In genomic region chr11:109298865-109299264, GRCh38 we compare ENCODE assay signal across 25 cellular contexts.
DNase-seq lines count a peak whose midpoint lies in the region; ATAC-seq, FAIRE-seq and TF ChIP-seq lines count a peak whose summit lies in the region.
"Had no signal": no experiment of that assay in that cellular context is flagged by ENCODE, and none has a peak within 500 bp of the region (broad histone marks: within the 10 kb centered on the region; RNA-seq: fewer than 3 reads in every experiment).

No MANE protein-coding gene starts in this region.

- no peaks in the 10 kb centered on the region for H3K27me3 ChIP-seq in A673 (replicated peaks; ENCODE audit: insufficient read depth, low read depth, low read length, poor library complexity)
- H3K27me3 ChIP-seq in astrocyte (ENCODE audit: insufficient read depth, low read length) = no peaks in the 10 kb centered on the region
- H3K27me3 ChIP-seq: SJCRH30 had no signal

- H3K27ac ChIP-seq in A673 (ENCODE audit: low read depth, low read length, poor library complexity, severe bottlenecking) (no peak overlapping the region), astrocyte (ENCODE audit: low read depth, low read length) (no peak overlapping the region)
- H3K27ac ChIP-seq: SJCRH30 had no signal

- CTCF ChIA-PET in A673 (lab: Charles Lee) = no interaction called here

- no peak overlapping the region for H3K4me3 Mint-ChIP-seq in astrocyte (ENCODE audit: unreplicated experiment)
- H3K4me3 Mint-ChIP-seq: B cell; CD4-positive, alpha-beta T cell had no signal

- no peaks in the 10 kb centered on the region for H3K9me3 ChIP-seq in A673 (ENCODE audit: low read depth, low read length, poor library complexity, severe bottlenecking)
- H3K9me3 ChIP-seq in astrocyte (ENCODE audit: insufficient read depth, low read depth, low read length) = no peaks in the 10 kb centered on the region
- H3K9me3 ChIP-seq: SJCRH30 had no signal

- ATAC-seq in GM19397 (IDR thresholded peaks at IDR 0.05; ENCODE audit: unreplicated experiment) = no peak
- no peak for ATAC-seq in HG02642 (IDR thresholded peaks at IDR 0.05; ENCODE audit: poor library complexity, unreplicated experiment)
- ATAC-seq in HG03159 (IDR thresholded peaks at IDR 0.05; ENCODE audit: unreplicated experiment) = no peak
- ATAC-seq: K562, PC-3 had no signal

- 28 to 48% methylated on average over 2 of the region's 2 CpGs for WGBS in lower leg skin, 2 donors

- no peak overlapping the region for H2AFZ ChIP-seq in astrocyte (ENCODE audit: low read depth, low read length)

- H3K27me3 Mint-ChIP-seq in astrocyte (ENCODE audit: low read depth, unreplicated experiment) = no peaks in the 10 kb centered on the region
- H3K27me3 Mint-ChIP-seq: B cell; CD4-positive, alpha-beta T cell had no signal

- no peak overlapping the region for H3K27ac Mint-ChIP-seq in astrocyte (ENCODE audit: unreplicated experiment)
- H3K27ac Mint-ChIP-seq: B cell; CD4-positive, alpha-beta T cell had no signal

- FAIRE-seq in astrocyte (lab: Jason Lieb, UNC) = no peak
- FAIRE-seq: A204.1, G401.6, GM12891, GM18507, H54, K562 had no signal

- H4K20me1 ChIP-seq in astrocyte (ENCODE audit: insufficient read depth, low read length) = no peaks in the 10 kb centered on the region

- no TSS peak for BruUV-seq in A673 (replicated peaks; lab: Mats Ljungman, UMichigan)

- H3K36me3 Mint-ChIP-seq in astrocyte (ENCODE audit: low read depth, unreplicated experiment) = no peaks in the 10 kb centered on the region

- H3K9me3 Mint-ChIP-seq in astrocyte (ENCODE audit: unreplicated experiment) = no peaks in the 10 kb centered on the region

- TF ChIP-seq CTCF in A673 (conservative IDR thresholded peaks at IDR 0.05; ENCODE audit: low read depth, low read length) (no peak), astrocyte (IDR thresholded peaks at IDR 0.05; ENCODE audit: insufficient read depth, low read depth, low read length) (no peak), lower leg skin (IDR thresholded peaks at IDR 0.05) (no peak)

- intact Hi-C loops in A673 (cut with micrococcal nuclease; ENCODE audit: unreplicated experiment) = no loop called here
- intact Hi-C loops in lower leg skin (cut with DNase I; ENCODE audit: low total_unique reads) = no loop called here

- H3K4me2 ChIP-seq in astrocyte (ENCODE audit: low read length) = no peak overlapping the region

- no peak for TF ChIP-seq POLR2A in lower leg skin (IDR thresholded peaks at IDR 0.05)

- H3K4me1 ChIP-seq in A673 (ENCODE audit: insufficient read depth, low read length, poor library complexity, severe bottlenecking) = no peaks in the 10 kb centered on the region
- H3K4me1 ChIP-seq in astrocyte (ENCODE audit: insufficient read depth, low read length) = no peaks in the 10 kb centered on the region
- H3K4me1 ChIP-seq: SJCRH30 had no signal

- H3K79me2 ChIP-seq in astrocyte (ENCODE audit: insufficient read depth, low read length) = no peaks in the 10 kb centered on the region

- H3K4me3 ChIP-seq in A673 (ENCODE audit: low read depth, low read length, poor library complexity, severe bottlenecking) = no peak overlapping the region
- H3K4me3 ChIP-seq in astrocyte (ENCODE audit: insufficient read depth, low read depth, low read length) = no peak overlapping the region
- H3K4me3 ChIP-seq in lower leg skin (ENCODE audit: low read depth, poor library complexity, severe bottlenecking) = no peak overlapping the region
- H3K4me3 ChIP-seq: K562, SJCRH30 had no signal

- POLR2A ChIA-PET in A673 (lab: Charles Lee; ENCODE audit: low non-redundant PET) = no interaction called here

- DNase-seq in A673 (ENCODE audit: low spot score) (peak; percentile 83), DMS 273 (lab: John Stamatoyannopoulos, UW; ENCODE audit: unreplicated experiment) (peak; percentile 73), NCI-H524 treated with DMSO at 0.1 percent for 48 hours (lab: John Stamatoyannopoulos, UW) (peak; percentile 18), astrocyte (ENCODE audit: low read depth) (peak; percentile 3), lower leg skin (ENCODE audit: low spot score in 2 of 2) (no peak)
- DNase-seq: CD4-positive, alpha-beta T cell; DMS79; MV-4-11; NCI-H1417; NCI-H1930; NCI-H510A treated with DMSO at 0.1 percent for 48 hours; NK-92 treated with Interleukin-12 subunit alpha and Interleukin-12 subunit beta, amount 100 ng/mL, for 24 hours; PC-3; T-helper 9 cell had no signal

- H3K4me1 Mint-ChIP-seq in astrocyte (ENCODE audit: low read depth, unreplicated experiment) = no peaks in the 10 kb centered on the region
- H3K4me1 Mint-ChIP-seq: B cell had no signal

- H3K9ac ChIP-seq in astrocyte (ENCODE audit: low read length) = no peak overlapping the region

- H3K36me3 ChIP-seq in A673 (ENCODE audit: insufficient read depth, low read length, poor library complexity, severe bottlenecking) (no peaks in the 10 kb centered on the region), astrocyte (ENCODE audit: insufficient read depth, low read length) (no peaks in the 10 kb centered on the region)
- H3K36me3 ChIP-seq: SJCRH30 had no signal

Comparison
In these comparisons a context has a peak if more than half of its experiments do, and no peak if none do; other contexts are left out.
1. DNase-seq: peak in A673 (single experiment), DMS 273 (single experiment), NCI-H524 treated with DMSO at 0.1 percent for 48 hours (single experiment) and astrocyte (single experiment); none in lower leg skin (0 of 2).